ENCODE assay signal across 29 cellular contexts in genomic region chr3:44237665-44238064, GRCh38. TPM values are rescaled to one million over a fixed set of nuclear protein-coding genes. Genes with fewer than 3 reads are reported as not detected.
DNase-seq lines count a peak whose midpoint lies in the region; ATAC-seq, FAIRE-seq and TF ChIP-seq lines count a peak whose summit lies in the region.
"Had no signal": no experiment of that assay in that cellular context is flagged by ENCODE, and none has a peak within 500 bp of the region (broad histone marks: within the 10 kb centered on the region; RNA-seq: fewer than 3 reads in every experiment).

No MANE protein-coding gene starts in this region.

- no peaks in the 10 kb centered on the region for H3K27me3 ChIP-seq in H9 (ENCODE audit: insufficient read depth, low read length)
- no peaks in the 10 kb centered on the region for H3K27me3 ChIP-seq in K562 (ENCODE audit: control insufficient read depth in 2 of 2, insufficient read depth in 2 of 2, low read length in 2 of 2)
- no peaks in the 10 kb centered on the region for H3K27me3 ChIP-seq in smooth muscle cell (ENCODE audit: low read depth)
- H3K27me3 ChIP-seq: BLaER1 treated with 17β-estradiol and CSF1 and Interleukin-3, amounts not matched to agents 10 nM and 100 nM; Peyer's patch had no signal

- no peak overlapping the region for H4K8ac ChIP-seq in H9 (replicated peaks; ENCODE audit: insufficient read length, low read depth, low read length)

- no CpG with 5 or more reads among the region's 3 CpGs for WGBS in H9 (ENCODE audit: extremely low coverage, insufficient read length, low lambda C conversion rate)
- WGBS in K562 (ENCODE audit: insufficient coverage, low coverage, missing lambda C conversion rate) = 77% methylated on average over 3 of the region's 3 CpGs
- WGBS in smooth muscle cell (ENCODE audit: low lambda C conversion rate) = 61% methylated on average over 3 of the region's 3 CpGs

- H3K4ac ChIP-seq in H9 (ENCODE audit: low read depth, low read length) = no peak overlapping the region

- H3K36me3 Mint-ChIP-seq in H9 (ENCODE audit: insufficient read depth in 1 of 3, low read depth in 3 of 3) = no peaks in the 10 kb centered on the region
- H3K36me3 Mint-ChIP-seq in stimulated activated naive B cell treated with anti-CD40 and anti-IgM and Interleukin-4, amounts not matched to agents 10 μg/mL and 1 μg/mL and 100 μg/mL, for 72 hours = no peaks in the 10 kb centered on the region

- H3K18ac ChIP-seq in H9 (ENCODE audit: insufficient read length, low read depth, low read length) = no peak overlapping the region

- H3K27ac ChIP-seq in H9 (ENCODE audit: insufficient read length, low read depth, low read length) = no peak overlapping the region
- H3K27ac ChIP-seq in K562 (ENCODE audit: extremely low read depth, low read depth, low read length) = peak overlapping the region; percentile 86
- H3K27ac ChIP-seq in smooth muscle cell (ENCODE audit: low read depth) = no peak overlapping the region
- H3K27ac ChIP-seq: A549; BLaER1 treated with 17β-estradiol and CSF1 and Interleukin-3, amounts not matched to agents 10 nM and 100 nM; Peyer's patch; SK-N-MC had no signal

- no peak overlapping the region for H3K27ac Mint-ChIP-seq in H9
- no peak overlapping the region for H3K27ac Mint-ChIP-seq in stimulated activated naive B cell treated with anti-CD40 and anti-IgM and Interleukin-4, amounts not matched to agents 10 μg/mL and 1 μg/mL and 100 μg/mL, for 72 hours
- H3K27ac Mint-ChIP-seq: CD4-positive, alpha-beta T cell had no signal

- TF ChIP-seq CTCF in H9 (conservative IDR thresholded peaks at IDR 0.05) (no peak), K562 (IDR thresholded peaks at IDR 0.05 in 2 of 3, conservative IDR thresholded peaks at IDR 0.05 in 1 of 3; ENCODE audit: insufficient read depth in 2 of 3, low read depth in 1 of 3, low read length in 3 of 3) (no peak), smooth muscle cell (IDR thresholded peaks at IDR 0.05; ENCODE audit: borderline replicate concordance, insufficient read depth, poor library complexity, severe bottlenecking) (no peak)

- no peak overlapping the region for H4K5ac ChIP-seq in H9 (ENCODE audit: insufficient read length, low read depth, low read length)

- 0 out of 2 replicates have a peak, but pooled peaks cover 3% of the 10 kb centered on the region for H3K27me3 Mint-ChIP-seq in H9 (ENCODE audit: low read depth)
- H3K27me3 Mint-ChIP-seq in stimulated activated naive B cell treated with anti-CD40 and anti-IgM and Interleukin-4, amounts not matched to agents 10 μg/mL and 1 μg/mL and 100 μg/mL, for 72 hours = peaks cover 6 to 12% of the 10 kb centered on the region in 2 donors

- no peak overlapping the region for H2AFZ ChIP-seq in H9 (ENCODE audit: low read length)
- H2AFZ ChIP-seq in K562 (ENCODE audit: low read depth, low read length) = peak overlapping the region; percentile 87
- H2AFZ ChIP-seq in smooth muscle cell (ENCODE audit: low read depth) = no peak overlapping the region

- no peak overlapping the region for H3T11ph ChIP-seq in H9 (ENCODE audit: low read length)

- H3K4me2 ChIP-seq in H9 (ENCODE audit: insufficient read depth, insufficient read length, low read length) (no peak overlapping the region), K562 (ENCODE audit: insufficient read depth, low read length) (no peak overlapping the region; the same call in 1 of the 2 replicates), smooth muscle cell (peak overlapping the region; percentile 61)
- H3K4me2 ChIP-seq: A549; BLaER1 treated with 17β-estradiol and CSF1 and Interleukin-3, amounts not matched to agents 10 nM and 100 nM had no signal

- no peak overlapping the region for H2BK20ac ChIP-seq in H9 (ENCODE audit: low read depth, low read length, poor library complexity, severe bottlenecking)

- no peak overlapping the region for H2BK5ac ChIP-seq in H9 (ENCODE audit: insufficient read length, low read length)

- H3K9me3 Mint-ChIP-seq in H9 = no peaks in the 10 kb centered on the region
- H3K9me3 Mint-ChIP-seq in stimulated activated naive B cell treated with anti-CD40 and anti-IgM and Interleukin-4, amounts not matched to agents 10 μg/mL and 1 μg/mL and 100 μg/mL, for 72 hours = no peaks in the 10 kb centered on the region
- H3K9me3 Mint-ChIP-seq: CD4-positive, alpha-beta T cell had no signal

- H3F3A ChIP-seq in smooth muscle cell (ENCODE audit: low read depth) = peaks cover 8% of the 10 kb centered on the region

- no peak overlapping the region for H3K14ac ChIP-seq in H9 (ENCODE audit: insufficient read depth, low read length)

- H3K56ac ChIP-seq in H9 (ENCODE audit: insufficient read length, low read depth, low read length) = no peak overlapping the region

- ATAC-seq in K562 = no peak
- ATAC-seq in stimulated activated naive B cell treated with anti-CD40 and anti-IgM and Interleukin-4, amounts not matched to agents 10 μg/mL and 1 μg/mL and 100 μg/mL, for 72 hours (replicated peaks) = no peak
- ATAC-seq: A549, GM12878, HepG2 had no signal

- no peaks in the 10 kb centered on the region for H3K4me1 ChIP-seq in H9 (ENCODE audit: insufficient read depth, low read length)
- peaks cover 14 to 39% of the 10 kb centered on the region in 2 experiments for H3K4me1 ChIP-seq in K562 (replicated peaks in 1 of 2; ENCODE audit: control insufficient read depth in 2 of 2, insufficient read depth in 2 of 2, low read length in 2 of 2)
- H3K4me1 ChIP-seq in smooth muscle cell (ENCODE audit: low read depth) = peaks cover 4% of the 10 kb centered on the region
- H3K4me1 ChIP-seq: A549, Peyer's patch had no signal

- no peaks in the 10 kb centered on the region for H4K20me1 ChIP-seq in H9 (ENCODE audit: control insufficient read depth, insufficient read depth, insufficient read length)
- no peaks in the 10 kb centered on the region for H4K20me1 ChIP-seq in K562 (replicated peaks; ENCODE audit: control insufficient read depth, insufficient read depth, low read length)
- no peaks in the 10 kb centered on the region for H4K20me1 ChIP-seq in smooth muscle cell (ENCODE audit: low read depth)
- H4K20me1 ChIP-seq: BLaER1 treated with 17β-estradiol and CSF1 and Interleukin-3, amounts not matched to agents 10 nM and 100 nM had no signal

- CTCF ChIA-PET in K562 (lab: Yijun Ruan, JAX; ENCODE audit: low intra/inter-chr PET ratio) = no interaction called here

- H3K79me2 ChIP-seq in H9 (ENCODE audit: insufficient read depth, low read length) = no peaks in the 10 kb centered on the region
- no peaks in the 10 kb centered on the region for H3K79me2 ChIP-seq in K562 (ENCODE audit: control insufficient read depth, insufficient read depth, low read length)
- H3K79me2 ChIP-seq in smooth muscle cell (ENCODE audit: low read depth) = no peaks in the 10 kb centered on the region

- no peak overlapping the region for H2AK5ac ChIP-seq in H9 (ENCODE audit: insufficient read length, low read length)

- no peaks in the 10 kb centered on the region for H3K79me1 ChIP-seq in H9 (ENCODE audit: insufficient read depth, low read depth, low read length, poor library complexity, severe bottlenecking)

- no peak overlapping the region for H4K91ac ChIP-seq in H9 (ENCODE audit: insufficient read length, low read depth, low read length)

- no peak for TF ChIP-seq EP300 in K562 (IDR thresholded peaks at IDR 0.05; ENCODE audit: low read length)

- TF ChIP-seq RAD21 in K562 (CRISPR knock-in tag; conservative IDR thresholded peaks at IDR 0.05 in 1 of 2, IDR thresholded peaks at IDR 0.05 in 1 of 2) = no peak

- no peak overlapping the region for H3K23ac ChIP-seq in H9 (ENCODE audit: insufficient read length, low read depth, low read length)

- H3K4me1 Mint-ChIP-seq in H9 = peaks cover 8 to 12% of the 10 kb centered on the region in 2 experiments
- peaks cover 3 to 8% of the 10 kb centered on the region in 2 donors for H3K4me1 Mint-ChIP-seq in stimulated activated naive B cell treated with anti-CD40 and anti-IgM and Interleukin-4, amounts not matched to agents 10 μg/mL and 1 μg/mL and 100 μg/mL, for 72 hours

- in situ Hi-C loops in K562 (cut with MboI) = no loop called here

- H2BK120ac ChIP-seq in H9 (ENCODE audit: low read depth, low read length, poor library complexity, severe bottlenecking) = no peak overlapping the region

- POLR2A ChIA-PET in K562 (lab: Yijun Ruan, JAX) = interaction anchor here (1.5 kb wide), 1 partner anchor 13 kb away, joined by 4 read pairs; no protein-coding TSS in a partner anchor

- no peak overlapping the region for H2BK12ac ChIP-seq in H9 (ENCODE audit: insufficient read length, low read depth, low read length)

- no TSS peak for BruUV-seq in K562 (replicated peaks; lab: Mats Ljungman, UMichigan)

- FAIRE-seq in K562 (lab: Jason Lieb, UNC) = no peak
- FAIRE-seq: A549, GM12878, H54, HepG2 had no signal

- no peak for TF ChIP-seq POLR2A in K562 (conservative IDR thresholded peaks at IDR 0.05)

- intact Hi-C loops in K562 (cut with micrococcal nuclease) = loop anchor here (5.0 kb wide), 2 partner anchors 85 to 280 kb away; no protein-coding TSS in a partner anchor

- no peaks in the 10 kb centered on the region for H3K23me2 ChIP-seq in H9 (ENCODE audit: insufficient read length, low read depth, low read length, poor library complexity, severe bottlenecking)

- no peak overlapping the region for H3K4me3 Mint-ChIP-seq in H9
- no peak overlapping the region for H3K4me3 Mint-ChIP-seq in stimulated activated naive B cell treated with anti-CD40 and anti-IgM and Interleukin-4, amounts not matched to agents 10 μg/mL and 1 μg/mL and 100 μg/mL, for 72 hours
- H3K4me3 Mint-ChIP-seq: CD4-positive, alpha-beta T cell had no signal

- no peaks in the 10 kb centered on the region for H3K9me1 ChIP-seq in K562 (ENCODE audit: control insufficient read depth, insufficient read depth, low read length)

- H3K4me3 ChIP-seq in K562 (no peak overlapping the region), smooth muscle cell (no peak overlapping the region)
- H3K4me3 ChIP-seq: A549; BLaER1 treated with 17β-estradiol and CSF1 and Interleukin-3, amounts not matched to agents 10 nM and 100 nM; GM12878; Peyer's patch; SK-N-MC had no signal

- H3K9ac ChIP-seq in H9 (ENCODE audit: extremely low read depth, insufficient read length, low read length) (no peak overlapping the region), K562 (ENCODE audit: insufficient read depth in 1 of 2, low read depth in 2 of 2, low read length in 2 of 2) (peak overlapping the region in 1 of 2 experiments; percentile 69; a peak in 1 of 4 replicates), smooth muscle cell (ENCODE audit: low read depth) (no peak overlapping the region)
- H3K9ac ChIP-seq: BLaER1 treated with 17β-estradiol and CSF1 and Interleukin-3, amounts not matched to agents 10 nM and 100 nM had no signal

- H3K9me3 ChIP-seq in H9 (ENCODE audit: control insufficient read depth, low read depth, low read length) (no peaks in the 10 kb centered on the region), K562 (replicated peaks; ENCODE audit: control insufficient read depth, insufficient read depth, low read depth, low read length) (peaks cover 10% of the 10 kb centered on the region; the same call in 1 of the 2 replicates), smooth muscle cell (replicated peaks; ENCODE audit: low read depth) (no peaks in the 10 kb centered on the region)
- H3K9me3 ChIP-seq: A549, Peyer's patch had no signal

- DNase-seq in H9 (peak; percentile 33), K562 (ENCODE audit: extremely low read depth in 1 of 4, low spot score in 3 of 4) (no peak), iPS-NIHi11 (ENCODE audit: low spot score) (peak; percentile 14), smooth muscle cell (lab: John Stamatoyannopoulos, UW; ENCODE audit: unreplicated experiment) (no peak), activated T-cell treated with anti-CD3 and anti-CD28 coated beads for 4 hours (no peak), DMS153 treated with DMSO at 0.1 percent for 48 hours (lab: John Stamatoyannopoulos, UW; ENCODE audit: unreplicated experiment) (no peak)
- no peak for DNase-seq in stimulated activated naive B cell treated with anti-CD40 and anti-IgM and Interleukin-4, amounts not matched to agents 10 μg/mL and 1 μg/mL and 100 μg/mL, for 72 hours
- DNase-seq: AML-193; CD4-positive, alpha-beta T cell; COR-L47; GDM1; KBM-7; MM.1S; NCI-H1694; NCI-H2029 treated with DMSO at 0.1 percent for 48 hours; NCI-H2227 treated with DMSO at 0.1 percent for 48 hours; NCI-H510A; NCI-H69; OCI-M1; Peyer's patch; SIG-M5; SW 1271 had no signal

- no peaks in the 10 kb centered on the region for H3K36me3 ChIP-seq in K562 (ENCODE audit: control insufficient read depth, insufficient read depth, low read length)
- no peaks in the 10 kb centered on the region for H3K36me3 ChIP-seq in smooth muscle cell (ENCODE audit: low read depth)
- H3K36me3 ChIP-seq: Peyer's patch had no signal

- H2BK15ac ChIP-seq in H9 (ENCODE audit: low read depth, low read length) = no peak overlapping the region

RNA-seq across cellular contexts. Expression of gene TOPAZ1, which starts 4.0 kb away (rescaled TPM):
- total RNA-seq in H9 (2021) (not detected in 2 replicates), K562 (2014; rRNA removed) (not detected in 2 replicates), K562 (2014; rRNA removed; fragmentation: Illumina TruSeq; extraction: Trizol) (not detected in 2 replicates), K562 (2015; rRNA removed; fragmentation: Illumina TruSeq; extraction: Trizol) (not detected in 2 replicates), K562 (2021) (not detected in 2 replicates), smooth muscle cell (not detected in 2 replicates)
- total RNA-seq in K562 (2011; cell fraction: chromatin; rRNA removed; ENCODE audit: low replicate concordance) = not detected in 2 replicates
- not detected in 2 replicates for total RNA-seq in K562 (2011; cell fraction: nucleolus; rRNA removed)
- not detected in 2 replicates for total RNA-seq in K562 (2011; cell fraction: nucleoplasm; rRNA removed)
- polyA plus RNA-seq in K562 (2011; rRNA removed) (not detected in 2 replicates), K562 (2014; fragmentation: Illumina TruSeq; extraction: Trizol) (not detected in 2 replicates), K562 (2014; fragmentation: Nextera tagmentation; extraction: Ambion mirVana) (under 1 TPM in 1 of 2 experiments, not detected in 1; 0.01 TPM), K562 (2014; rRNA removed) (not detected in 2 replicates), smooth muscle cell (not detected in 2 replicates)
- not detected in 2 replicates for polyA plus RNA-seq in K562 (2011; cell fraction: cytosol; rRNA removed)
- polyA plus RNA-seq in K562 (2011; cell fraction: nucleus; rRNA removed) = not detected in 2 replicates
- polyA plus RNA-seq in K562 (2012) = not detected in 2 replicates
- polyA minus RNA-seq in K562 (2011; rRNA and poly(A)+ RNA removed) = not detected in 2 replicates
- polyA minus RNA-seq in K562 (2011; cell fraction: cytosol; rRNA and poly(A)+ RNA removed) = not detected in 2 replicates
- not detected in 2 replicates for polyA minus RNA-seq in K562 (2011; cell fraction: nucleus; rRNA and poly(A)+ RNA removed)
- total RNA-seq: CD4-positive, alpha-beta T cell; GM12878; HepG2; HT1080; Peyer's patch had no signal
- polyA plus RNA-seq: A549, HepG2 had no signal

Comparison
In these comparisons a context has a peak if more than half of its experiments do, and no peak if none do; other contexts are left out.
1. DNase-seq: peak in H9 (single experiment) and iPS-NIHi11 (single experiment); none in K562 (0 of 4), smooth muscle cell (single experiment), stimulated activated naive B cell treated with anti-CD40 and anti-IgM and Interleukin-4, amounts not matched to agents 10 μg/mL and 1 μg/mL and 100 μg/mL, for 72 hours (single experiment), activated T-cell treated with anti-CD3 and anti-CD28 coated beads for 4 hours (single experiment) and DMS153 treated with DMSO at 0.1 percent for 48 hours (single experiment).